23 cellular contexts compared by ENCODE assay signal in the genomic region with DNA sequence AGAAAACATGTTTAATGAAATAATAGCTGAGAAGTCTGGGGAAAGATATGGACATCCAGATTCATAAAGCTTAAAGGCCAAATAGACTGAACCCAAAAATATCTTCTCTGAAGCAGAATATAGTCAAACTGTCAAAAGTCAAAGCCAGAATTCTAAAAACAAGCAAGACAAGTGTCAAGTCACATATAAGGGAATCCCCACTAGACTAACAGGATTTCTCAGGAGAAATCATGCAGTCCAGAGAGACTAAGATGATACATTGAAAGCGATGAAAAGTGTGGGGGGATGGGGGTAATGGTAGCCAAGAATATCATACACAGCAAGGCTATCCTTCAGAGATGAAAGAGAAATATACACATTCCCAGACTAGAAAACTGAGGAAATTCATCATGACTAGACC.
"Had no signal": no experiment of that assay in that cellular context is flagged by ENCODE, and none has a peak within 500 bp of the region (broad histone marks: within the 10 kb centered on the region; RNA-seq: fewer than 3 reads in every experiment).

No MANE protein-coding gene starts in this region.

- H3K4me3 ChIP-seq: colonic mucosa, coronary artery, dorsolateral prefrontal cortex, esophagus muscularis mucosa, esophagus squamous epithelium, gastrocnemius medialis, gastroesophageal sphincter, heart left ventricle, heart right ventricle had no signal

- DNase-seq: colonic mucosa; cortex of kidney; dermis blood vessel endothelial cell; dorsolateral prefrontal cortex; effector CD4-positive, alpha-beta T cell; effector CD8-positive, alpha-beta T cell; effector memory CD4-positive, alpha-beta T cell; effector memory CD8-positive, alpha-beta T cell; endodermal cell; erythroblast; esophagus squamous epithelium; foreskin fibroblast; foreskin keratinocyte; foreskin melanocyte; gastrocnemius medialis; glutamatergic neuron; head of caudate nucleus; heart left ventricle; heart right ventricle had no signal

- H3K9me3 ChIP-seq: colonic mucosa, gastrocnemius medialis had no signal

- H3K36me3 ChIP-seq: colonic mucosa, esophagus muscularis mucosa, esophagus squamous epithelium, gastrocnemius medialis, gastroesophageal sphincter, heart left ventricle, heart right ventricle had no signal

- H3K4me1 ChIP-seq: colonic mucosa, esophagus muscularis mucosa, esophagus squamous epithelium, foreskin keratinocyte, gastrocnemius medialis, gastroesophageal sphincter, heart left ventricle, heart right ventricle had no signal

- H3K27ac ChIP-seq: colonic mucosa, coronary artery, dorsolateral prefrontal cortex, epithelial cell of prostate, esophagus muscularis mucosa, esophagus squamous epithelium, foreskin keratinocyte, gastrocnemius medialis, gastroesophageal sphincter, heart left ventricle, heart right ventricle had no signal
